In the genomic region with DNA sequence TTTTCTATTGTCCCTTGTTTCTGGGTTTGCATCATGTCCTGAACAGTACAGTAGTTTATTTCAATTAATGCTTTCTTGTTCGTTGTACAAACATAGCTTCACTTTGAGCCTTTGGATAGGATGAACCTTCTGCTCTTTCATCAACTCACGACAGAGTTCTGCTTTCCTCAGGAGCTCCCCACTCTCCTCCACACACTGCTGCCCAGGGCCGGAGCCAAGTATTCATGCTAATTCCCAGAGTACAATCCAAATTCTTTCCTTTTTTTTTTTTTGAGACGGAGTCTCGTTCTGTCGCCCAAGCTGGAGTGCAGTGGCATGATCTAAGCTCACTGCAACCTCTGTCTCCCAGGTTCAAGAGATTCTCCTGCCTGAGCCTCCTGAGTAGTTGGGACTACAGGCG, we compare ENCODE assay signal across 24 cellular contexts. TPM values are rescaled to one million over a fixed set of nuclear protein-coding genes. Genes with fewer than 3 reads are reported as not detected.
A peak's percentile ranks its signal among the peaks of the same experiment; 100 is the strongest.
DNase-seq lines count a peak whose midpoint lies in the region; ATAC-seq, FAIRE-seq and TF ChIP-seq lines count a peak whose summit lies in the region.
"Had no signal": no experiment of that assay in that cellular context is flagged by ENCODE, and none has a peak within 500 bp of the region (broad histone marks: within the 10 kb centered on the region; RNA-seq: fewer than 3 reads in every experiment).

No MANE protein-coding gene starts in this region.

- intact Hi-C loops in HepG2 (cut with micrococcal nuclease; ENCODE audit: unreplicated experiment) = no loop called here
- intact Hi-C loops in right lobe of liver (cut with DNase I) = no loop called here

- no peak overlapping the region for H3K14ac ChIP-seq in H1 (ENCODE audit: insufficient read length)

- H3K4me3 ChIP-seq in HepG2 (replicated peaks in 1 of 3; ENCODE audit: insufficient read depth in 1 of 3, low read depth in 2 of 3, low read length in 3 of 3) (no peak overlapping the region), right lobe of liver (no peak overlapping the region), H1 (ENCODE audit: extremely low read depth in 1 of 4, insufficient read depth in 2 of 4, low read depth in 3 of 4, low read length in 4 of 4) (no peak overlapping the region), neural progenitor cell (no peak overlapping the region)
- H3K4me3 ChIP-seq: A549; BLaER1 treated with 17β-estradiol and CSF1 and Interleukin-3, amounts not matched to agents 10 nM and 100 nM had no signal

- H3K9ac ChIP-seq in HepG2 (ENCODE audit: insufficient read depth, low read depth, low read length) (no peak overlapping the region), H1 (replicated peaks in 1 of 4; ENCODE audit: extremely low read depth in 1 of 4, low read depth in 3 of 4, low read length in 3 of 4) (no peak overlapping the region), neural progenitor cell (no peak overlapping the region)
- H3K9ac ChIP-seq: BLaER1 treated with 17β-estradiol and CSF1 and Interleukin-3, amounts not matched to agents 10 nM and 100 nM had no signal

- no peaks in the 10 kb centered on the region for H3K27me3 ChIP-seq in HepG2 (ENCODE audit: control insufficient read depth in 1 of 2, insufficient read depth in 2 of 2, low read length in 2 of 2)
- H3K27me3 ChIP-seq in right lobe of liver = no peaks in the 10 kb centered on the region
- H3K27me3 ChIP-seq in H1 (replicated peaks in 1 of 4; ENCODE audit: control insufficient read depth in 3 of 4, extremely low read depth in 1 of 4, insufficient read depth in 3 of 4, low read length in 3 of 4) = no peaks in the 10 kb centered on the region
- no peaks in the 10 kb centered on the region for H3K27me3 ChIP-seq in neural progenitor cell
- H3K27me3 ChIP-seq: BLaER1 treated with 17β-estradiol and CSF1 and Interleukin-3, amounts not matched to agents 10 nM and 100 nM had no signal

- TF ChIP-seq CTCF in HepG2 (CRISPR knock-in tag; IDR thresholded peaks at IDR 0.05) (no peak), right lobe of liver (IDR thresholded peaks at IDR 0.05) (no peak), H1 (IDR thresholded peaks at IDR 0.05; ENCODE audit: control extremely low read depth in 1 of 3, insufficient read depth in 1 of 3, low read depth in 1 of 3, low read length in 3 of 3) (no peak), neural progenitor cell (IDR thresholded peaks at IDR 0.05) (no peak)

- H3K9me3 ChIP-seq in HepG2 (ENCODE audit: low read length) = no peaks in the 10 kb centered on the region
- H3K9me3 ChIP-seq in right lobe of liver = no peaks in the 10 kb centered on the region
- no peaks in the 10 kb centered on the region for H3K9me3 ChIP-seq in H1 (ENCODE audit: insufficient read depth in 2 of 2, low read depth in 1 of 2, low read length in 1 of 2)
- no peaks in the 10 kb centered on the region for H3K9me3 ChIP-seq in neural progenitor cell (ENCODE audit: low read depth)
- H3K9me3 ChIP-seq: A549 had no signal

- no peaks in the 10 kb centered on the region for H3K4me1 Mint-ChIP-seq in neural progenitor cell
- H3K4me1 Mint-ChIP-seq: B cell had no signal

- no peak overlapping the region for H2BK120ac ChIP-seq in H1 (replicated peaks; ENCODE audit: low read depth, low read length)

- POLR2A ChIA-PET in HepG2 (lab: Yijun Ruan, JAX) = no interaction called here
- POLR2A ChIA-PET in H1 (lab: Charles Lee; ENCODE audit: partially characterized antibody) = no interaction called here

- no peak overlapping the region for H4K91ac ChIP-seq in H1 (replicated peaks; ENCODE audit: insufficient read length, low read length)

- no peak overlapping the region for H2AK5ac ChIP-seq in H1 (ENCODE audit: low read depth, low read length)

- in situ Hi-C loops in HepG2 (cut with HindIII; ENCODE audit: extremely low pct_ligation_motif_present, low pct_unique_long_range_greater_than_20kb) = loop anchor here (25.0 kb wide), 1 partner anchor 263 kb away; no protein-coding TSS in a partner anchor

- FAIRE-seq in HepG2 (lab: Jason Lieb, UNC) = no peak
- no peak for FAIRE-seq in H1 (lab: Jason Lieb, UNC)
- FAIRE-seq in GM12891 (lab: Jason Lieb, UNC) = no peak
- FAIRE-seq: A549, D721Med, G401.6, GM12892, GM18507, GM19239 had no signal

- no peaks in the 10 kb centered on the region for H3K36me3 Mint-ChIP-seq in neural progenitor cell
- H3K36me3 Mint-ChIP-seq: CD8-positive, alpha-beta T cell had no signal

- H3K9me3 Mint-ChIP-seq in neural progenitor cell = no peaks in the 10 kb centered on the region
- H3K9me3 Mint-ChIP-seq: CD4-positive, alpha-beta T cell; CD8-positive, alpha-beta T cell had no signal

- TF ChIP-seq RAD21 in HepG2 (CRISPR knock-in tag; IDR thresholded peaks at IDR 0.05) (no peak), H1 (IDR thresholded peaks at IDR 0.05 in 1 of 2, conservative IDR thresholded peaks at IDR 0.05 in 1 of 2; ENCODE audit: low read depth in 2 of 2, low read length in 2 of 2) (no peak)

- ATAC-seq in HepG2 = peak; percentile 46; the same call in 2 of the 3 replicates
- no peak for ATAC-seq in right lobe of liver
- ATAC-seq in GM18907 (IDR thresholded peaks at IDR 0.05; ENCODE audit: unreplicated experiment) = no peak
- ATAC-seq: A549; CD8-positive, alpha-beta T cell had no signal

- H2BK5ac ChIP-seq in H1 (ENCODE audit: low read depth, low read length) = no peak overlapping the region

- no peak for TF ChIP-seq POLR2A in HepG2 (IDR thresholded peaks at IDR 0.05; ENCODE audit: insufficient read depth in 1 of 2, low read depth in 2 of 2, low read length in 2 of 2)
- no peak for TF ChIP-seq POLR2A in right lobe of liver (IDR thresholded peaks at IDR 0.05)
- TF ChIP-seq POLR2A in H1 (IDR thresholded peaks at IDR 0.05; ENCODE audit: control extremely low read depth in 1 of 2, low read depth in 2 of 2, low read length in 2 of 2) = no peak
- TF ChIP-seq POLR2A in GM12891 (IDR thresholded peaks at IDR 0.05; ENCODE audit: low read depth, low read length) = no peak

- H3K4me1 ChIP-seq in HepG2 (ENCODE audit: insufficient read depth, low read length) (peaks cover 42% of the 10 kb centered on the region), right lobe of liver (no peaks in the 10 kb centered on the region), H1 (replicated peaks in 1 of 4; ENCODE audit: control insufficient read depth in 3 of 4, insufficient read depth in 4 of 4, low read length in 3 of 4) (no peaks in the 10 kb centered on the region), neural progenitor cell (no peaks in the 10 kb centered on the region)
- H3K4me1 ChIP-seq: A549 had no signal

- H2AFZ ChIP-seq in HepG2 (ENCODE audit: low read length) (no peak overlapping the region), H1 (ENCODE audit: low read length) (peak overlapping the region; percentile 59; the same call in 1 of the 2 replicates), neural progenitor cell (replicated peaks) (peak overlapping the region; percentile 18)

- H4K5ac ChIP-seq in H1 (ENCODE audit: insufficient read length, low read depth, low read length) = no peak overlapping the region

- TF ChIP-seq EP300 in HepG2 (IDR thresholded peaks at IDR 0.05; ENCODE audit: low read depth in 2 of 2, low read length in 2 of 2) = no peak
- no peak for TF ChIP-seq EP300 in HepG2 (CRISPR knock-in tag; IDR thresholded peaks at IDR 0.05; ENCODE audit: borderline replicate concordance)
- TF ChIP-seq EP300 in H1 (IDR thresholded peaks at IDR 0.05; ENCODE audit: borderline replicate concordance in 1 of 2, low read depth in 2 of 2, low read length in 2 of 2) = no peak

- no peaks in the 10 kb centered on the region for H3K27me3 Mint-ChIP-seq in neural progenitor cell (ENCODE audit: insufficient read depth, low read depth)

- no peak overlapping the region for H3K27ac Mint-ChIP-seq in neural progenitor cell
- H3K27ac Mint-ChIP-seq: B cell; CD4-positive, alpha-beta T cell; CD8-positive, alpha-beta T cell had no signal

- 42% methylated on average over 7 of the region's 7 CpGs for WGBS in HepG2 (ENCODE audit: low lambda C conversion rate)
- WGBS in right lobe of liver (ENCODE audit: insufficient coverage, low coverage, low lambda C conversion rate, missing lambda C conversion rate) = 83% methylated on average over 7 of the region's 7 CpGs
- 87% methylated on average over 4 of the region's 7 CpGs; no CpG with 5 or more reads in 1 of the 2 experiments for WGBS in H1 (ENCODE audit: extremely low coverage in 1 of 2, insufficient coverage in 1 of 2, insufficient read length in 1 of 2, insufficient replicate concordance in 2 of 2, low coverage in 1 of 2, low lambda C conversion rate in 2 of 2, missing lambda C conversion rate in 1 of 2), 2 experiments

- DNase-seq in HepG2 (ENCODE audit: low spot score) (no peak), right lobe of liver (no peak), H1 (ENCODE audit: low read depth in 1 of 2, low spot score in 2 of 2) (no peak), neural progenitor cell (ENCODE audit: low spot score) (no peak), GM12891 (ENCODE audit: insufficient read length, low spot score) (no peak), mesenteric fat pad (ENCODE audit: low spot score) (no peak)
- DNase-seq: AML-193; Caco-2; Calu3; CD4-positive, alpha-beta T cell; CD8-positive, alpha-beta T cell; DMS79 treated with DMSO at 0.1 percent for 48 hours; GF-D8 had no signal

- CTCF ChIA-PET in HepG2 (lab: Yijun Ruan, JAX; ENCODE audit: low intra/inter-chr PET ratio, low total read pairs) = no interaction called here
- CTCF ChIA-PET in H1 (lab: Charles Lee; ENCODE audit: partially characterized antibody) = interaction anchor here (0.6 to 3.0 kb wide), 2 partner anchors 40 to 269 kb away, joined by 3 to 7 read pairs; no protein-coding TSS in a partner anchor

- no peak overlapping the region for H3K4ac ChIP-seq in H1 (replicated peaks; ENCODE audit: insufficient read length, low read depth, low read length)

- no peak overlapping the region for H2BK20ac ChIP-seq in H1 (ENCODE audit: low read length)

- H3K23ac ChIP-seq in H1 (ENCODE audit: insufficient read length) = no peak overlapping the region

- no peaks in the 10 kb centered on the region for H3K36me3 ChIP-seq in HepG2 (replicated peaks in 1 of 2; ENCODE audit: control insufficient read depth in 1 of 2, insufficient read depth in 2 of 2, low read length in 2 of 2)
- H3K36me3 ChIP-seq in right lobe of liver = no peaks in the 10 kb centered on the region
- H3K36me3 ChIP-seq in H1 (ENCODE audit: control insufficient read depth in 2 of 4, insufficient read depth in 4 of 4, low read length in 3 of 4) = no peaks in the 10 kb centered on the region
- H3K36me3 ChIP-seq in neural progenitor cell = no peaks in the 10 kb centered on the region
- H3K36me3 ChIP-seq: BLaER1 treated with 17β-estradiol and CSF1 and Interleukin-3, amounts not matched to agents 10 nM and 100 nM had no signal

- BruUV-seq in HepG2 (replicated peaks; lab: Mats Ljungman, UMichigan) = no TSS peak

- H3K23me2 ChIP-seq in H1 (ENCODE audit: low read depth, low read length) = no peaks in the 10 kb centered on the region

- H3K79me2 ChIP-seq in HepG2 (ENCODE audit: insufficient read depth, low read length) (no peaks in the 10 kb centered on the region), H1 (ENCODE audit: control insufficient read depth in 1 of 2, insufficient read depth in 2 of 2, low read length in 2 of 2) (no peaks in the 10 kb centered on the region), neural progenitor cell (ENCODE audit: low read depth) (no peaks in the 10 kb centered on the region)

- H3K56ac ChIP-seq in H1 (replicated peaks; ENCODE audit: insufficient read length, low read depth, low read length) = no peak overlapping the region

- H3K27ac ChIP-seq in HepG2 (ENCODE audit: extremely low read length, insufficient read depth, low read length) (no peak overlapping the region), right lobe of liver (no peak overlapping the region), H1 (ENCODE audit: low read depth, low read length) (no peak overlapping the region), neural progenitor cell (no peak overlapping the region)
- H3K27ac ChIP-seq: 22Rv1; A549; BLaER1 treated with 17β-estradiol and CSF1 and Interleukin-3, amounts not matched to agents 10 nM and 100 nM; C4-2B had no signal

- no peak overlapping the region for H2BK15ac ChIP-seq in H1 (ENCODE audit: low read length)

- no peaks in the 10 kb centered on the region for H3K79me1 ChIP-seq in H1 (ENCODE audit: low read depth, low read length)

- H4K20me1 ChIP-seq in HepG2 (ENCODE audit: insufficient read depth, low read length) (no peaks in the 10 kb centered on the region), H1 (replicated peaks in 1 of 2; ENCODE audit: control insufficient read depth in 1 of 2, insufficient read depth in 2 of 2, low read length in 2 of 2) (no peaks in the 10 kb centered on the region), neural progenitor cell (ENCODE audit: low read depth) (no peaks in the 10 kb centered on the region)
- H4K20me1 ChIP-seq: BLaER1 treated with 17β-estradiol and CSF1 and Interleukin-3, amounts not matched to agents 10 nM and 100 nM had no signal

- no peak overlapping the region for H2BK12ac ChIP-seq in H1 (ENCODE audit: low read depth, low read length)

- no peaks in the 10 kb centered on the region for H3F3A ChIP-seq in neural progenitor cell (ENCODE audit: low read depth)

- H3K4me3 Mint-ChIP-seq in neural progenitor cell = no peak overlapping the region
- H3K4me3 Mint-ChIP-seq: B cell; CD4-positive, alpha-beta T cell; CD8-positive, alpha-beta T cell had no signal

- no peak overlapping the region for H4K8ac ChIP-seq in H1 (ENCODE audit: extremely low read depth, insufficient read depth, low read length)

- peak overlapping the region; percentile 35 for H3K4me2 ChIP-seq in HepG2 (ENCODE audit: low read depth, low read length)
- no peak overlapping the region for H3K4me2 ChIP-seq in H1 (ENCODE audit: insufficient read depth in 1 of 2, low read depth in 2 of 2, low read length in 2 of 2)
- no peak overlapping the region for H3K4me2 ChIP-seq in neural progenitor cell
- H3K4me2 ChIP-seq: A549; BLaER1 treated with 17β-estradiol and CSF1 and Interleukin-3, amounts not matched to agents 10 nM and 100 nM had no signal

- no peak overlapping the region for H3K18ac ChIP-seq in H1 (ENCODE audit: extremely low read depth, low read length)

RNA-seq across cellular contexts. Expression of gene NUP205, which starts 7.5 kb away (rescaled TPM):
- total RNA-seq in HepG2 (2016; rRNA removed; fragmentation: Illumina TruSeq; extraction: Trizol) (87.2 and 123 TPM in 2 replicates), right lobe of liver (10 to 100 TPM; 12.3 to 20.8 (median 16.1) TPM), neural progenitor cell (ENCODE audit: low replicate concordance) (158 and 183 TPM in 2 replicates), mesenteric fat pad (33.3 TPM)
- 17.6 and 18.9 TPM in 2 replicates for total RNA-seq in HepG2 (2016; cell fraction: cytosol; rRNA removed; fragmentation: Illumina TruSeq; extraction: Trizol; ENCODE audit: low read depth)
- 87.4 and 114 TPM in 2 replicates for total RNA-seq in HepG2 (2016; cell fraction: insoluble cytoplasmic fraction; rRNA removed; fragmentation: Illumina TruSeq; extraction: Trizol)
- 27.1 and 31.8 TPM in 2 replicates for total RNA-seq in HepG2 (2016; cell fraction: membrane; rRNA removed; fragmentation: Illumina TruSeq; extraction: Trizol)
- total RNA-seq in HepG2 (2016; cell fraction: nucleus; rRNA removed; fragmentation: Illumina TruSeq; extraction: Trizol) = 81.3 and 84.2 TPM in 2 replicates
- polyA plus RNA-seq in HepG2 (2011; rRNA removed) (31.2 and 46.2 TPM in 2 replicates), H1 (2011; rRNA removed) (99.7 and 148 TPM in 2 replicates)
- polyA plus RNA-seq in HepG2 (2011; cell fraction: cytosol; rRNA removed) = 25.5 and 29.0 TPM in 2 replicates
- 31.8 and 35.5 TPM in 2 replicates for polyA plus RNA-seq in HepG2 (2011; cell fraction: nucleus; rRNA removed)
- polyA plus RNA-seq in HepG2 (2012) = 23.8 and 29.2 TPM in 2 replicates
- 3.5 and 3.6 TPM in 2 replicates for polyA plus RNA-seq in HepG2 (2016; cell fraction: cytosol; fragmentation: Illumina TruSeq; extraction: Trizol; ENCODE audit: low read depth)
- polyA plus RNA-seq in HepG2 (2016; cell fraction: insoluble cytoplasmic fraction; fragmentation: Illumina TruSeq; extraction: Trizol; ENCODE audit: low read depth) = 76.0 and 81.2 TPM in 2 replicates
- polyA plus RNA-seq in HepG2 (2016; cell fraction: membrane; fragmentation: Illumina TruSeq; extraction: Trizol; ENCODE audit: low read depth) = 9.6 and 11.5 TPM in 2 replicates
- polyA plus RNA-seq in HepG2 (2016; cell fraction: nucleus; fragmentation: Illumina TruSeq; extraction: Trizol; ENCODE audit: insufficient read depth, low read depth) = 94.6 and 95.0 TPM in 2 replicates
- polyA minus RNA-seq in HepG2 (2011; rRNA and poly(A)+ RNA removed; ENCODE audit: low replicate concordance) = 55.5 and 185 TPM in 2 replicates
- polyA minus RNA-seq in HepG2 (2011; cell fraction: cytosol; rRNA and poly(A)+ RNA removed) = 36.1 and 39.6 TPM in 2 replicates
- 59.9 and 64.2 TPM in 2 replicates for polyA minus RNA-seq in HepG2 (2011; cell fraction: nucleus; rRNA and poly(A)+ RNA removed)
- total RNA-seq in H1 (2021; fragmentation: NEBNext Ultra II Directional; extraction: Animal tissue kit (Norgen Biotek cat#: 25700)) = 199 and 216 TPM in 2 replicates
- polyA plus RNA-seq in H1 (2011; cell fraction: cytosol; rRNA removed) = 145 TPM
- 128 TPM for polyA plus RNA-seq in H1 (2011; cell fraction: nucleus; rRNA removed)
- 106 to 155 TPM (median 126 TPM) in 4 replicates for polyA plus RNA-seq in H1 (2012, experiment 1 of 2)
- polyA plus RNA-seq in H1 (2012, experiment 2 of 2) = 11.3 TPM
- 165 TPM for polyA plus RNA-seq in H1 (2013, experiment 1 of 2)
- 153 TPM for polyA plus RNA-seq in H1 (2013, experiment 2 of 2)
- 279 and 339 TPM in 2 replicates for polyA minus RNA-seq in H1 (2011; rRNA and poly(A)+ RNA removed)
- polyA minus RNA-seq in H1 (2011; cell fraction: cytosol; rRNA and poly(A)+ RNA removed) = 108 TPM
- polyA minus RNA-seq in H1 (2011; cell fraction: nucleus; rRNA and poly(A)+ RNA removed) = 166 TPM
- 42.5 TPM for polyA plus RNA-seq in GM12891 (2012; ENCODE audit: low read depth, missing spikeins)

RNA-seq across cellular contexts. Expression of gene CNOT4, which starts 40.3 kb away (rescaled TPM):
- total RNA-seq in HepG2 (2016; rRNA removed; fragmentation: Illumina TruSeq; extraction: Trizol) (7.4 and 11.5 TPM in 2 replicates), right lobe of liver (10 to 100 TPM in 3 of 6 experiments, 1 to 10 TPM in 3; 9.1 to 14.1 (median 11.0) TPM), neural progenitor cell (ENCODE audit: low replicate concordance) (19.1 and 21.4 TPM in 2 replicates), mesenteric fat pad (25.0 TPM)
- total RNA-seq in HepG2 (2016; cell fraction: cytosol; rRNA removed; fragmentation: Illumina TruSeq; extraction: Trizol; ENCODE audit: low read depth) = 2.7 and 3.3 TPM in 2 replicates
- 6.5 and 9.3 TPM in 2 replicates for total RNA-seq in HepG2 (2016; cell fraction: insoluble cytoplasmic fraction; rRNA removed; fragmentation: Illumina TruSeq; extraction: Trizol)
- 6.5 and 6.8 TPM in 2 replicates for total RNA-seq in HepG2 (2016; cell fraction: membrane; rRNA removed; fragmentation: Illumina TruSeq; extraction: Trizol)
- 15.9 and 18.5 TPM in 2 replicates for total RNA-seq in HepG2 (2016; cell fraction: nucleus; rRNA removed; fragmentation: Illumina TruSeq; extraction: Trizol)
- polyA plus RNA-seq in HepG2 (2011; rRNA removed) (7.6 and 8.4 TPM in 2 replicates), H1 (2011; rRNA removed) (7.5 and 10.9 TPM in 2 replicates)
- 4.1 and 5.8 TPM in 2 replicates for polyA plus RNA-seq in HepG2 (2011; cell fraction: cytosol; rRNA removed)
- 6.9 and 7.2 TPM in 2 replicates for polyA plus RNA-seq in HepG2 (2011; cell fraction: nucleus; rRNA removed)
- 6.3 and 7.7 TPM in 2 replicates for polyA plus RNA-seq in HepG2 (2012)
- 1.2 and 1.4 TPM in 2 replicates for polyA plus RNA-seq in HepG2 (2016; cell fraction: cytosol; fragmentation: Illumina TruSeq; extraction: Trizol; ENCODE audit: low read depth)
- 9.6 and 10.8 TPM in 2 replicates for polyA plus RNA-seq in HepG2 (2016; cell fraction: insoluble cytoplasmic fraction; fragmentation: Illumina TruSeq; extraction: Trizol; ENCODE audit: low read depth)
- 2.7 and 3.8 TPM in 2 replicates for polyA plus RNA-seq in HepG2 (2016; cell fraction: membrane; fragmentation: Illumina TruSeq; extraction: Trizol; ENCODE audit: low read depth)
- 9.5 and 10.3 TPM in 2 replicates for polyA plus RNA-seq in HepG2 (2016; cell fraction: nucleus; fragmentation: Illumina TruSeq; extraction: Trizol; ENCODE audit: insufficient read depth, low read depth)
- polyA minus RNA-seq in HepG2 (2011; rRNA and poly(A)+ RNA removed; ENCODE audit: low replicate concordance) = 16.7 and 23.5 TPM in 2 replicates
- polyA minus RNA-seq in HepG2 (2011; cell fraction: cytosol; rRNA and poly(A)+ RNA removed) = 7.1 and 8.0 TPM in 2 replicates
- 43.4 and 52.3 TPM in 2 replicates for polyA minus RNA-seq in HepG2 (2011; cell fraction: nucleus; rRNA and poly(A)+ RNA removed)
- total RNA-seq in H1 (2021; fragmentation: NEBNext Ultra II Directional; extraction: Animal tissue kit (Norgen Biotek cat#: 25700)) = 24.3 and 25.8 TPM in 2 replicates
- 7.7 TPM for polyA plus RNA-seq in H1 (2011; cell fraction: cytosol; rRNA removed)
- polyA plus RNA-seq in H1 (2011; cell fraction: nucleus; rRNA removed) = 13.1 TPM
- polyA plus RNA-seq in H1 (2012, experiment 1 of 2) = 8.3 to 12.2 TPM (median 10.5 TPM) in 4 replicates
- polyA plus RNA-seq in H1 (2012, experiment 2 of 2) = 2.8 TPM
- polyA plus RNA-seq in H1 (2013, experiment 1 of 2) = 21.5 TPM
- polyA plus RNA-seq in H1 (2013, experiment 2 of 2) = 19.5 TPM
- 29.3 and 32.7 TPM in 2 replicates for polyA minus RNA-seq in H1 (2011; rRNA and poly(A)+ RNA removed)
- polyA minus RNA-seq in H1 (2011; cell fraction: cytosol; rRNA and poly(A)+ RNA removed) = 10.5 TPM
- polyA minus RNA-seq in H1 (2011; cell fraction: nucleus; rRNA and poly(A)+ RNA removed) = 53.6 TPM
- polyA plus RNA-seq in GM12891 (2012; ENCODE audit: low read depth, missing spikeins) = 6.7 TPM
